Comparison of ENCODE assay signal across 8 cellular contexts in the genomic region with DNA sequence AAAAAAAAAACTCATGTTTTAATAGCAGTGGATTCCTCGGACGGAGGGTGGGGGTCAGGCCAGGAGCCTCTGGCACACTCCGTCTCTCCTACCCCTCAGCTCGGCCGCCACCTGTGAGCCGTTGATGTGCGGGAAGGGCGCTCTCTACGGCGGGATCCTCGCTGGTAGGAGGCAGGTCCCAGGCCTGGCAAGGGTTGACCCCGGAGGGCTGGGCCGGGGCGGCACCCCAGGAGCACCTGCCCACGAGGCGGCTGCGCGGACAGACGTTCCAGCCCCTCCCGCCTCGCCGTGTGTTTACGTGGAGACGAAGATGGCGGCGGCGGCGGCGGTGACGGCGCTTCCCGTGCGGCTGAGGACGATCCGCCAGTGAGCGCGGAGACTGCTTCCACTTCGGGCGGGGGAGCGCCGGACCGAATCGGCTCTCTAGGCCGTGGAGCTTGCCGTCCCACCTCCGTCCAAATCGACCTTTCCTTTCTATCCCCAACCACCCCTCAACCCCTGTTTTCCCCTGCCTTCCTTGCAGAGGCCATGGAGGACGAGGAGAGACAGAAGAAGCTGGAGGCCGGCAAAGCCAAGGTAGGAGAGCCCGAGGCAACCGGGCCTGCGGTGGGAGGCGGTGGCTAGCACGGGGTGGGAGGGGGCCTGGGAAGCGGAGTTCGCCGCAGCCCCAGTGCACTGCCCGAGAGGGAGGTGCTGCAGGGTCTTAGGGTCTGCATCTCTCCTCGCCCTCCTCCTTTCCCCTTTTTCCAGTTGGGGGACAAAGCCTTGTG. TPM values are rescaled to one million over a fixed set of nuclear protein-coding genes. Genes with fewer than 3 reads are reported as not detected.
A peak's percentile ranks its signal among the peaks of the same experiment; 100 is the strongest.
DNase-seq lines count a peak whose midpoint lies in the region; ATAC-seq and TF ChIP-seq lines count a peak whose summit lies in the region.

Gene AKAP9 (plus strand): TSS at position 291 of the 770 bp plus-strand sequence. CDS start 238 bp downstream, at position 529.

- H3K9me3 Mint-ChIP-seq in T-cell = no peaks in the 10 kb centered on the region

- H3K9me3 ChIP-seq in psoas muscle = no peaks in the 10 kb centered on the region

- intact Hi-C loops in left cardiac atrium (cut with DNase I) = loop anchor here in 1 of 2 donors (2.0 kb wide), 1 partner anchor 60 kb away; the partner anchor contains the start of gene MTERF1
- intact Hi-C loops in psoas muscle (cut with DNase I) = no loop called here

- H3K27me3 ChIP-seq in psoas muscle (ENCODE audit: insufficient read depth in 3 of 3, low read length in 2 of 3) = no peaks in the 10 kb centered on the region

- TF ChIP-seq CTCF in GM12865 (IDR thresholded peaks at IDR 0.05; ENCODE audit: insufficient read depth, low read depth, low read length, missing control alignments) (no peak), psoas muscle (IDR thresholded peaks at IDR 0.05) (no peak)

- peak within 1 kb of the TSS; percentile 87 to 92 (median 89) for H3K4me3 Mint-ChIP-seq in T-cell

- H3K4me1 ChIP-seq in psoas muscle (peaks cover 22% of the 10 kb centered on the region), urinary bladder (ENCODE audit: insufficient read depth) (no peaks in the 10 kb centered on the region)

- CTCF ChIA-PET in T-cell (lab: Charles Lee) = interaction anchor here (0.5 to 3.0 kb wide), 10 partner anchors 13 to 1697 kb away, joined by 3 to 18 read pairs (median 4); partner anchors contain the start of genes MTERF1 (in 2 of the 2), GATAD1 (in 1 of the 2), LRRD1 (in 1 of the 2) and RBM48 (in 1 of the 2)

- peaks cover 43 to 45% (median 45%) of the 10 kb centered on the region in 3 donors for H3K4me1 Mint-ChIP-seq in T-cell

- peaks cover 3% of the 10 kb centered on the region for H3K36me3 Mint-ChIP-seq in T-cell

- H3K27ac ChIP-seq in adipose tissue (ENCODE audit: low read depth, low read length) (peak within 1 kb of the TSS; percentile 83), psoas muscle (peak within 1 kb of the TSS; percentile 92), urinary bladder (ENCODE audit: low read depth) (peak within 1 kb of the TSS; percentile 97)

- peak within 1 kb of the TSS; percentile 99 for H3K4me3 ChIP-seq in GM12865 (ENCODE audit: low read depth, low read length)
- peak within 1 kb of the TSS; percentile 84 for H3K4me3 ChIP-seq in psoas muscle
- peak within 1 kb of the TSS; percentile 81 for H3K4me3 ChIP-seq in urinary bladder (ENCODE audit: low read depth, low read length)

- H3K27ac Mint-ChIP-seq in T-cell = peak within 1 kb of the TSS; percentile 87 to 97

- 0 to 1% (median 0%) methylated on average over 49 to 59 of the region's 59 CpGs for WGBS in adipose tissue, 3 donors
- 0 to 1% (median 0%) methylated on average over 54 to 59 of the region's 59 CpGs for WGBS in psoas muscle, 3 donors
- under 1% methylated on average over 59 of the region's 59 CpGs for WGBS in urinary bladder

- POLR2A ChIA-PET in T-cell (lab: Charles Lee) = interaction anchor here (0.5 to 1.3 kb wide), 9 partner anchors 9 to 588 kb away, joined by 3 to 7 read pairs (median 3); partner anchors contain the start of genes ANKIB1 (in 1 of the 2), KRIT1 (in 1 of the 2), MTERF1 (in 1 of the 2) and RBM48 (in 1 of the 2)

- DNase-seq in GM12865 (ENCODE audit: low read depth) (peak; percentile 95), NCI-H1092 treated with DMSO at 0.1 percent for 48 hours (lab: John Stamatoyannopoulos, UW) (peak; percentile 90), T-cell (peak; percentile 70 to 90 (median 85)), left cardiac atrium (peak; percentile 94), psoas muscle (peak; percentile 87 to 94)

- peak; percentile 94 for ATAC-seq in HG02610 (IDR thresholded peaks at IDR 0.05; ENCODE audit: unreplicated experiment)
- peak; percentile 91 to 96 (median 94) for ATAC-seq in T-cell (replicated peaks in 1 of 4)
- peak; percentile 94 to 98 for ATAC-seq in left cardiac atrium
- peak; percentile 96 to 97 (median 96) for ATAC-seq in psoas muscle

- no peaks in the 10 kb centered on the region for H3K27me3 Mint-ChIP-seq in T-cell

- H3K36me3 ChIP-seq in psoas muscle (ENCODE audit: insufficient read depth in 1 of 2, low read depth in 1 of 2) = no peaks in the 10 kb centered on the region
- H3K36me3 ChIP-seq in urinary bladder (ENCODE audit: insufficient read depth) = no peaks in the 10 kb centered on the region

RNA-seq across cellular contexts. Expression of gene AKAP9, which starts in this region (rescaled TPM):
- total RNA-seq in T-cell (10 to 100 TPM; 59.6 to 83.3 (median 69.0) TPM), left cardiac atrium (10 to 100 TPM; 27.3 to 37.4 TPM), psoas muscle (10 to 100 TPM; 24.6 to 44.4 (median 34.8) TPM), urinary bladder (180 TPM)
- polyA plus RNA-seq in adipose tissue (10 to 100 TPM; 10.6 to 13.9 (median 12.2) TPM), psoas muscle (10 to 100 TPM in 2 of 3 donors, 1 to 10 TPM in 1; 6.0 to 16.9 (median 11.7) TPM), urinary bladder (11.7 TPM)

Comparison
In these comparisons a context has a peak if more than half of its experiments do, and no peak if none do; other contexts are left out.
1. Peak in every context shown above with its lines: DNase-seq, ATAC-seq, H3K4me3 ChIP-seq and H3K27ac ChIP-seq.